ENCODE assay signal across 9 cellular contexts in genomic region chr2:71071681-71072398, GRCh38. TPM values are rescaled to one million over a fixed set of nuclear protein-coding genes. Genes with fewer than 3 reads are reported as not detected.
DNase-seq lines count a peak whose midpoint lies in the region; ATAC-seq and TF ChIP-seq lines count a peak whose summit lies in the region.
"Had no signal": no experiment of that assay in that cellular context is flagged by ENCODE, and none has a peak within 500 bp of the region (broad histone marks: within the 10 kb centered on the region; RNA-seq: fewer than 3 reads in every experiment).

No MANE protein-coding gene starts in this region.

- peaks cover 26% of the 10 kb centered on the region for H3K36me3 ChIP-seq in CD4-positive, CD25-positive, alpha-beta regulatory T cell (ENCODE audit: control insufficient read depth, insufficient read depth, low read length)

- peak overlapping the region; percentile 92 to 100 (median 94) for H3K27ac Mint-ChIP-seq in CD4-positive, CD25-positive, alpha-beta regulatory T cell
- peak overlapping the region; percentile 73 for H3K27ac Mint-ChIP-seq in activated CD8-positive, alpha-beta T cell treated with anti-CD3 and anti-CD28 coated beads, Interleukin-2, amount 10 ng/mL, durations not matched to agents 7 days and 5 days

- peak overlapping the region; percentile 75 for H3K4me3 ChIP-seq in CD4-positive, CD25-positive, alpha-beta regulatory T cell (ENCODE audit: low read depth, low read length)
- H3K4me3 ChIP-seq: tibial artery had no signal

- H3K9me3 Mint-ChIP-seq in CD4-positive, CD25-positive, alpha-beta regulatory T cell = no peaks in the 10 kb centered on the region
- H3K9me3 Mint-ChIP-seq in activated CD8-positive, alpha-beta T cell treated with anti-CD3 and anti-CD28 coated beads, Interleukin-2, amount 10 ng/mL, durations not matched to agents 7 days and 5 days (ENCODE audit: insufficient read depth) = no peaks in the 10 kb centered on the region

- H3K9me3 ChIP-seq in CD4-positive, CD25-positive, alpha-beta regulatory T cell (ENCODE audit: control insufficient read depth in 2 of 2, low read length in 2 of 2) = no peaks in the 10 kb centered on the region
- H3K9me3 ChIP-seq: tibial artery had no signal

- POLR2A ChIA-PET in activated CD8-positive, alpha-beta T cell treated with anti-CD3 and anti-CD28 coated beads, Interleukin-2, amount 10 ng/mL, durations not matched to agents 7 days and 5 days (lab: Charles Lee) = interaction anchor here (2.7 kb wide), 1 partner anchor 59 kb away, joined by 21 read pairs; the partner anchor contains the start of genes MCEE and MPHOSPH10

- peak overlapping the region; percentile 89 to 97 (median 94) for H3K4me3 Mint-ChIP-seq in CD4-positive, CD25-positive, alpha-beta regulatory T cell
- peak overlapping the region; percentile 56 for H3K4me3 Mint-ChIP-seq in activated CD8-positive, alpha-beta T cell treated with anti-CD3 and anti-CD28 coated beads, Interleukin-2, amount 10 ng/mL, durations not matched to agents 7 days and 5 days

- H3K27me3 Mint-ChIP-seq in CD4-positive, CD25-positive, alpha-beta regulatory T cell = peaks cover 4% of the 10 kb centered on the region
- no peaks in the 10 kb centered on the region for H3K27me3 Mint-ChIP-seq in activated CD8-positive, alpha-beta T cell treated with anti-CD3 and anti-CD28 coated beads, Interleukin-2, amount 10 ng/mL, durations not matched to agents 7 days and 5 days (ENCODE audit: low read depth)

- H3K27ac ChIP-seq in CD4-positive, CD25-positive, alpha-beta regulatory T cell (ENCODE audit: insufficient read depth, low read length, poor library complexity, severe bottlenecking) = peak overlapping the region; percentile 82
- peak overlapping the region; percentile 86 for H3K27ac ChIP-seq in foreskin keratinocyte
- H3K27ac ChIP-seq: tibial artery had no signal

- H3K27me3 ChIP-seq in CD4-positive, CD25-positive, alpha-beta regulatory T cell (ENCODE audit: control insufficient read depth, insufficient read depth, low read length) = no peaks in the 10 kb centered on the region
- H3K27me3 ChIP-seq in foreskin keratinocyte = no peaks in the 10 kb centered on the region
- H3K27me3 ChIP-seq: tibial artery had no signal

- TF ChIP-seq CTCF in foreskin keratinocyte (conservative IDR thresholded peaks at IDR 0.05) = peak; percentile 11

- CTCF ChIA-PET in activated CD8-positive, alpha-beta T cell treated with anti-CD3 and anti-CD28 coated beads, Interleukin-2, amount 10 ng/mL, durations not matched to agents 7 days and 5 days (lab: Charles Lee) = interaction anchor here (0.7 to 6.6 kb wide), 12 partner anchors 11 to 260 kb away, joined by 3 to 56 read pairs (median 6); partner anchors contain the start of genes MPHOSPH10 and ZNF638

- in situ Hi-C loops in KBM-7 (cut with MboI; ENCODE audit: low pct_unique_long_range_greater_than_20kb, low sequenced_read_pairs) = no loop called here

- DNase-seq in CD4-positive, CD25-positive, alpha-beta regulatory T cell = peak; percentile 48 to 58 (median 49)
- DNase-seq in KBM-7 (peak; percentile 98), foreskin keratinocyte (peak; percentile 72 to 84), cortex of kidney (lab: John Stamatoyannopoulos, UW) (no peak), posterior cingulate gyrus (no peak)
- DNase-seq in activated CD8-positive, alpha-beta T cell treated with anti-CD3 and anti-CD28 coated beads, Interleukin-2, amount 10 ng/mL, durations not matched to agents 7 days and 5 days = peak; percentile 47
- DNase-seq in stimulated activated CD8-positive, alpha-beta memory T cell treated with anti-CD3 and anti-CD28 coated beads, Interleukin-15, amount 100 ng/mL, for 1 hour (ENCODE audit: low read depth) = peak; percentile 20

- peaks cover 55% of the 10 kb centered on the region for H3K4me1 ChIP-seq in CD4-positive, CD25-positive, alpha-beta regulatory T cell (ENCODE audit: control insufficient read depth, insufficient read depth, low read length, poor library complexity, severe bottlenecking)
- peaks cover 36% of the 10 kb centered on the region for H3K4me1 ChIP-seq in foreskin keratinocyte

- peaks cover 24% of the 10 kb centered on the region for H3K36me3 Mint-ChIP-seq in CD4-positive, CD25-positive, alpha-beta regulatory T cell
- peaks cover 47% of the 10 kb centered on the region for H3K36me3 Mint-ChIP-seq in activated CD8-positive, alpha-beta T cell treated with anti-CD3 and anti-CD28 coated beads, Interleukin-2, amount 10 ng/mL, durations not matched to agents 7 days and 5 days (ENCODE audit: low read depth)

- peaks cover 25 to 70% (median 46%) of the 10 kb centered on the region in 4 donors for H3K4me1 Mint-ChIP-seq in CD4-positive, CD25-positive, alpha-beta regulatory T cell
- H3K4me1 Mint-ChIP-seq in activated CD8-positive, alpha-beta T cell treated with anti-CD3 and anti-CD28 coated beads, Interleukin-2, amount 10 ng/mL, durations not matched to agents 7 days and 5 days (ENCODE audit: low read depth) = peaks cover 57% of the 10 kb centered on the region

- no peak for ATAC-seq in CD4-positive, CD25-positive, alpha-beta regulatory T cell (ENCODE audit: low read depth in 2 of 2)
- ATAC-seq in GM21360 (IDR thresholded peaks at IDR 0.05; ENCODE audit: unreplicated experiment) (peak; percentile 29), foreskin keratinocyte (peak; percentile 43)
- ATAC-seq in activated CD8-positive, alpha-beta T cell treated with anti-CD3 and anti-CD28 coated beads, Interleukin-2, amount 10 ng/mL, durations not matched to agents 7 days and 5 days = no peak

- intact Hi-C loops in posterior cingulate gyrus (cut with DNase I) = loop anchor here (5.0 kb wide), 1 partner anchor 70 kb away; no protein-coding TSS in a partner anchor

RNA-seq across cellular contexts. Expression of gene NAGK, which starts 3.4 kb away (rescaled TPM):
- 89.0 TPM for total RNA-seq in CD4-positive, CD25-positive, alpha-beta regulatory T cell
- polyA plus RNA-seq in CD4-positive, CD25-positive, alpha-beta regulatory T cell = 10 to 100 TPM; 63.8 to 81.3 (median 80.3) TPM
- 10 to 100 TPM; 68.3 to 75.3 TPM for total RNA-seq in activated CD8-positive, alpha-beta T cell treated with anti-CD3 and anti-CD28 coated beads, Interleukin-2, amount 10 ng/mL, durations not matched to agents 7 days and 5 days
- total RNA-seq in foreskin keratinocyte = 52.2 and 81.9 TPM in 2 replicates
- polyA plus RNA-seq in foreskin keratinocyte = 85.0 and 124 TPM in 2 replicates

RNA-seq across cellular contexts. Expression of gene MCEE, which starts 58.2 kb away (rescaled TPM):
- total RNA-seq in CD4-positive, CD25-positive, alpha-beta regulatory T cell = 12.8 TPM
- 10 to 100 TPM; 24.6 to 38.2 (median 33.4) TPM for polyA plus RNA-seq in CD4-positive, CD25-positive, alpha-beta regulatory T cell
- total RNA-seq in activated CD8-positive, alpha-beta T cell treated with anti-CD3 and anti-CD28 coated beads, Interleukin-2, amount 10 ng/mL, durations not matched to agents 7 days and 5 days = 10 to 100 TPM; 12.4 to 14.7 TPM
- 7.3 and 8.5 TPM in 2 replicates for total RNA-seq in foreskin keratinocyte
- polyA plus RNA-seq in foreskin keratinocyte = 6.9 and 7.7 TPM in 2 replicates

RNA-seq across cellular contexts. Expression of gene MPHOSPH10, which starts 58.6 kb away (rescaled TPM):
- 28.3 TPM for total RNA-seq in CD4-positive, CD25-positive, alpha-beta regulatory T cell
- polyA plus RNA-seq in CD4-positive, CD25-positive, alpha-beta regulatory T cell = 10 to 100 TPM; 18.0 to 23.1 (median 20.1) TPM
- total RNA-seq in activated CD8-positive, alpha-beta T cell treated with anti-CD3 and anti-CD28 coated beads, Interleukin-2, amount 10 ng/mL, durations not matched to agents 7 days and 5 days = 10 to 100 TPM; 39.9 to 40.1 TPM
- total RNA-seq in foreskin keratinocyte = 23.1 and 25.3 TPM in 2 replicates
- 14.4 and 18.2 TPM in 2 replicates for polyA plus RNA-seq in foreskin keratinocyte

Comparison
In these comparisons a context has a peak if more than half of its experiments do, and no peak if none do; other contexts are left out.
1. ATAC-seq: peak in GM21360 (single experiment) and foreskin keratinocyte (single experiment); none in CD4-positive, CD25-positive, alpha-beta regulatory T cell (0 of 2) and activated CD8-positive, alpha-beta T cell treated with anti-CD3 and anti-CD28 coated beads, Interleukin-2, amount 10 ng/mL, durations not matched to agents 7 days and 5 days (single experiment).
2. DNase-seq: peak in CD4-positive, CD25-positive, alpha-beta regulatory T cell (3 of 3), KBM-7 (single experiment), activated CD8-positive, alpha-beta T cell treated with anti-CD3 and anti-CD28 coated beads, Interleukin-2, amount 10 ng/mL, durations not matched to agents 7 days and 5 days (single experiment), foreskin keratinocyte (2 of 2) and stimulated activated CD8-positive, alpha-beta memory T cell treated with anti-CD3 and anti-CD28 coated beads, Interleukin-15, amount 100 ng/mL, for 1 hour (single experiment); none in cortex of kidney (single experiment) and posterior cingulate gyrus (0 of 10).